ENCODE assay signal across 16 cellular contexts in genomic region chr21:24208562-24209260, GRCh38.
"Had no signal": no experiment of that assay in that cellular context is flagged by ENCODE, and none has a peak within 500 bp of the region (broad histone marks: within the 10 kb centered on the region; RNA-seq: fewer than 3 reads in every experiment).

No MANE protein-coding gene starts in this region.

- H3K4me3 Mint-ChIP-seq: naive thymus-derived CD4-positive, alpha-beta T cell; nephron progenitor cell had no signal

- H3K36me3 ChIP-seq: colonic mucosa, gastrocnemius medialis, prostate gland, tibial nerve had no signal

- H3K27ac Mint-ChIP-seq: naive thymus-derived CD4-positive, alpha-beta T cell; nephron progenitor cell had no signal

- ATAC-seq: gastrocnemius medialis; left colon; naive thymus-derived CD4-positive, alpha-beta T cell; sciatic nerve had no signal

- H3K4me1 ChIP-seq: colonic mucosa, gastrocnemius medialis, parathyroid adenoma, prostate gland, tibial nerve had no signal

- H3K27me3 ChIP-seq: colonic mucosa, dorsolateral prefrontal cortex, gastrocnemius medialis, tibial nerve had no signal

- H3K27ac ChIP-seq: colonic mucosa, dorsolateral prefrontal cortex, gastrocnemius medialis, parathyroid adenoma, prostate gland, tibial nerve had no signal

- H3K36me3 Mint-ChIP-seq: naive thymus-derived CD4-positive, alpha-beta T cell had no signal

- H3K9me3 ChIP-seq: colonic mucosa, gastrocnemius medialis, prostate gland had no signal

- DNase-seq: cerebellar nuclear complex; colonic mucosa; dorsolateral prefrontal cortex; effector CD8-positive, alpha-beta T cell; gastrocnemius medialis; left colon; mesendoderm; naive thymus-derived CD4-positive, alpha-beta T cell; nephron progenitor cell; stimulated activated CD4-positive, alpha-beta T cell treated with anti-CD3 and anti-CD28 coated beads, Interleukin-2, amount 100 ng/mL, for 24 hours; stimulated activated CD4-positive, alpha-beta T cell treated with anti-CD3 and anti-CD28 coated beads, Interleukin-4, amount 100 ng/mL, for 4 hours; stimulated activated naive CD4-positive, alpha-beta T cell treated with Interleukin-2 at 50 U/mL for 16 hours had no signal

- H3K4me1 Mint-ChIP-seq: naive thymus-derived CD4-positive, alpha-beta T cell; nephron progenitor cell had no signal

- H3K27me3 Mint-ChIP-seq: naive thymus-derived CD4-positive, alpha-beta T cell had no signal

- H3K4me3 ChIP-seq: colonic mucosa, dorsolateral prefrontal cortex, gastrocnemius medialis, prostate gland, tibial nerve had no signal
